ENCODE assay signal across 1 cellular context in the genomic region with DNA sequence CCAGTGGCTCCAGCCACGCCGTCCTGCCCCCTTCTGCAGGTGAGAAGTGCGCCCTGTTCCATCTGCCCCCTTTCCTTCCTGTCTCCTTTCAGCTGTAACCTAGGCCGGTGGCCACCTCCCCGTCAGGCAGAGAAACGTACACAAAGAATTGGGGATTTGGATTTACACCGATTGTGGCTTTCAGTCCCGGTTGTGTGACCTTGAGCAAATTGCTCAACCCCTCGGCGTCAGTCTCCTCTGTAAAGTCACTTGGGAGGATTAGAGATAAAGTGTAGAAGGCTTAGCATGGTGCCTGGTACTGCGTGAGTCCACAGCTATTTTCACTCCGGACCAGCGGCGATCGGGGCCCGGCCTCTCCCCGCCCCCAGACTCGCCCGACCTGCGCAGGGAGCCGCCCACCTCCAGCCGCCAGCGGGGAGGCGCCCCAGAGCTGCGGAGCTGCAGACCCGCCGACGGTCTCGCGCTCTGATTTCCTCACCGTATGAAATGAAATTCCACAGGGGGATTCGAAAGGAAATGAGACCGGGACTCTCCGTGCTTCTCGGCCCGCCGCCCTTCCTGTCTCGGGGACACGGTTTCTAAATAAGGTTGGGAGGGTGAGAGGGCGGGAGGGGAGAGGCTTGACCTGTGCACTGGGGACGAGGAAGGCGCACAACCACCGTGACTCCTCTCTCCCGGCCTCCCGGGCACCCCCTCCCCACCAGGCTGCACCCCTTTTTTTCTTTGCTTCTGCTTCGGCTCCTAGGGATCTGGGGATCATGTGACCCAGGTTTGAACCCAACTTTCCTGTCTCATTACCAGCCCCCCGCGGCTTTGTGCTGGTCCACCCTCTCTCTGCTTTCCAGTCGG.
TF ChIP-seq lines count a peak whose summit lies in the region.

No MANE protein-coding gene starts in this region.

TF ChIP-seq in GM12878, 131 proteins besides CTCF, POLR2A, EP300 and RAD21 (continued from another document):
- TF ChIP-seq, protein P1, sequence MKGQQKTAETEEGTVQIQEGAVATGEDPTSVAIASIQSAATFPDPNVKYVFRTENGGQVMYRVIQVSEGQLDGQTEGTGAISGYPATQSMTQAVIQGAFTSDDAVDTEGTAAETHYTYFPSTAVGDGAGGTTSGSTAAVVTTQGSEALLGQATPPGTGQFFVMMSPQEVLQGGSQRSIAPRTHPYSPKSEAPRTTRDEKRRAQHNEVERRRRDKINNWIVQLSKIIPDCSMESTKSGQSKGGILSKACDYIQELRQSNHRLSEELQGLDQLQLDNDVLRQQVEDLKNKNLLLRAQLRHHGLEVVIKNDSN (IDR thresholded peaks at IDR 0.05; ENCODE audit: borderline replicate concordance, extremely low read length, insufficient read depth, low read depth, low read length): no peak
- TF ChIP-seq SUZ12 (IDR thresholded peaks at IDR 0.05; ENCODE audit: unreplicated experiment): no peak
- 0 out of 2 replicates have a peak, but pooled peaks have one; percentile 28 for TF ChIP-seq CHD2 (IDR thresholded peaks at IDR 0.05; ENCODE audit: borderline replicate concordance, low read depth, low read length)
- no peak for TF ChIP-seq NBN (IDR thresholded peaks at IDR 0.05)
